ENCODE assay signal across 21 cellular contexts in genomic region chr3:126891791-126892190, GRCh38.
"Had no signal": no experiment of that assay in that cellular context is flagged by ENCODE, and none has a peak within 500 bp of the region (broad histone marks: within the 10 kb centered on the region; RNA-seq: fewer than 3 reads in every experiment).

No MANE protein-coding gene starts in this region.

- H3K27ac ChIP-seq: ovary, right atrium auricular region, sigmoid colon, skin epidermis, spleen, suprapubic skin, transverse colon, upper lobe of right lung, uterus had no signal

- H3K4me3 ChIP-seq: ovary, right atrium auricular region, sigmoid colon, skin epidermis, spleen, suprapubic skin, transverse colon, upper lobe of right lung, uterus had no signal

- H3K36me3 ChIP-seq: ovary, right atrium auricular region, sigmoid colon, suprapubic skin, transverse colon, upper lobe of right lung, uterus had no signal

- H3K27ac Mint-ChIP-seq: effector memory CD8-positive, alpha-beta T cell; naive thymus-derived CD4-positive, alpha-beta T cell; nephron; stimulated activated naive CD8-positive, alpha-beta T cell treated with anti-CD3 and anti-CD28 coated beads, Interleukin-15, amount 100 ng/mL, for 72 hours had no signal

- ATAC-seq: effector memory CD8-positive, alpha-beta T cell; left lobe of liver; naive thymus-derived CD4-positive, alpha-beta T cell; stimulated activated naive CD8-positive, alpha-beta T cell treated with anti-CD3 and anti-CD28 coated beads, Interleukin-15, amount 100 ng/mL, for 72 hours; upper lobe of right lung had no signal

- H3K9me3 ChIP-seq: ovary, right atrium auricular region, sigmoid colon, spleen, suprapubic skin, transverse colon, upper lobe of right lung, uterus had no signal

- H3K4me3 Mint-ChIP-seq: effector memory CD8-positive, alpha-beta T cell; naive thymus-derived CD4-positive, alpha-beta T cell; nephron; stimulated activated naive CD8-positive, alpha-beta T cell treated with anti-CD3 and anti-CD28 coated beads, Interleukin-15, amount 100 ng/mL, for 72 hours had no signal

- H3K9me3 Mint-ChIP-seq: effector memory CD8-positive, alpha-beta T cell; naive thymus-derived CD4-positive, alpha-beta T cell; nephron; stimulated activated naive CD8-positive, alpha-beta T cell treated with anti-CD3 and anti-CD28 coated beads, Interleukin-15, amount 100 ng/mL, for 72 hours had no signal

- H3K27me3 Mint-ChIP-seq: effector memory CD8-positive, alpha-beta T cell; stimulated activated naive CD8-positive, alpha-beta T cell treated with anti-CD3 and anti-CD28 coated beads, Interleukin-15, amount 100 ng/mL, for 72 hours had no signal

- H3K4me1 ChIP-seq: sigmoid colon, transverse colon, uterus had no signal

- H3K27me3 ChIP-seq: ovary, right atrium auricular region, sigmoid colon, spleen, suprapubic skin, transverse colon, upper lobe of right lung, uterus had no signal

- H3K4me1 Mint-ChIP-seq: stimulated activated naive CD8-positive, alpha-beta T cell treated with anti-CD3 and anti-CD28 coated beads, Interleukin-15, amount 100 ng/mL, for 72 hours had no signal

- DNase-seq: cortex of kidney; effector memory CD8-positive, alpha-beta T cell; mammary epithelial cell; midbrain; naive thymus-derived CD4-positive, alpha-beta T cell; nucleus accumbens; ovary; sigmoid colon; spleen; stimulated activated CD4-positive, alpha-beta T cell treated with anti-CD3 and anti-CD28 coated beads, Interleukin-2, amount 100 ng/mL, for 48 hours; stimulated activated CD8-positive, alpha-beta memory T cell treated with anti-CD3 and anti-CD28 coated beads, Interleukin-4, amount 100 ng/mL, for 48 hours; stimulated activated naive CD4-positive, alpha-beta T cell; stimulated activated naive CD8-positive, alpha-beta T cell treated with anti-CD3 and anti-CD28 coated beads, Interleukin-15, amount 100 ng/mL, for 72 hours; transverse colon; upper lobe of right lung; uterus had no signal
